In the genomic region with DNA sequence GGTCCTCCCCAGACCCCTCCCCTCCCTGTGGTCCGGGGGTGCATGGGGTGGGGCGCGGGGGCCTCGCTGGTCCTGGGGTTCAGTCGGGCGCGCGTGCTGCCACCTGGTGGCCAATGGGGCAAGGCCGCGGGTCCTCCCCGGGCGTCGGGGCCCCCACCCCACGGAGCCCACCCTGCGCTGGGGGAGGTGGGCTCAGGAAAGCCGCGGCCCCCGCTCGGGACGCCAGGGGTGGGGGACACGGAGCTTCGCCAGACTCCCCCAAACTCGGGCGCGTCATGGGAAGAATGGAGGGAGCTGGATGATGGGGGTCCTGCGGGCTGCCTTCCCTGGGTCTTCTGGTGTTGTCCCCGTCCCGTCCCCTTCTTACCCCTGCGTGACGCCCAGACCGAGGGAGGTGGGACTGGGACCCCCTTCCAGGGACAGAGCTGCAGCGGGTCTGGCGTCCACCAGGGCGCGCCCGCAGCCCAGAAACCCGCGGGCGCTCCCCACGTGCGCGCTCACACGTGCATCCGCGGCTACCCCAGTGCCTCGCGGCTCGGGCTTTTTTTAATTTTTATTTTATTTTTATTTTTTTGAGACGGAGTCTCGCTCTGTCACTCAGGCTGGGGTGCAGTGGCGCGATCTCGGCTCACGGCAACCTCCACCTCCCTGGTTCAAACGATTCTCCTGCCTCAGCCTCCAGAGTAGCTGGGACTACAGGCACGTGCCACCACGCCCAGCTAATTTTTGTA, we compare ENCODE assay signal across 1 cellular context.
TF ChIP-seq lines count a peak whose summit lies in the region.

No MANE protein-coding gene starts in this region.

TF ChIP-seq in HepG2, 621 proteins besides CTCF, POLR2A, EP300 and RAD21 (continued from another document and continues in another):
- TF ChIP-seq, protein P1, sequence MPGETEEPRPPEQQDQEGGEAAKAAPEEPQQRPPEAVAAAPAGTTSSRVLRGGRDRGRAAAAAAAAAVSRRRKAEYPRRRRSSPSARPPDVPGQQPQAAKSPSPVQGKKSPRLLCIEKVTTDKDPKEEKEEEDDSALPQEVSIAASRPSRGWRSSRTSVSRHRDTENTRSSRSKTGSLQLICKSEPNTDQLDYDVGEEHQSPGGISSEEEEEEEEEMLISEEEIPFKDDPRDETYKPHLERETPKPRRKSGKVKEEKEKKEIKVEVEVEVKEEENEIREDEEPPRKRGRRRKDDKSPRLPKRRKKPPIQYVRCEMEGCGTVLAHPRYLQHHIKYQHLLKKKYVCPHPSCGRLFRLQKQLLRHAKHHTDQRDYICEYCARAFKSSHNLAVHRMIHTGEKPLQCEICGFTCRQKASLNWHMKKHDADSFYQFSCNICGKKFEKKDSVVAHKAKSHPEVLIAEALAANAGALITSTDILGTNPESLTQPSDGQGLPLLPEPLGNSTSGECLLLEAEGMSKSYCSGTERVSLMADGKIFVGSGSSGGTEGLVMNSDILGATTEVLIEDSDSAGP (CRISPR knock-in tag; IDR thresholded peaks at IDR 0.05; ENCODE audit: borderline replicate concordance), result peak; percentile 26; the same call in 1 of the 2 replicates
- TF ChIP-seq GZF1 (CRISPR knock-in tag; IDR thresholded peaks at IDR 0.05), result no peak
- TF ChIP-seq SMC3 (IDR thresholded peaks at IDR 0.05; ENCODE audit: low read length), result no peak; the same call in 1 of the 2 replicates
- no peak for TF ChIP-seq ZNF841 (CRISPR knock-in tag; IDR thresholded peaks at IDR 0.05; ENCODE audit: borderline replicate concordance)
- no peak for TF ChIP-seq PLRG1 (conservative IDR thresholded peaks at IDR 0.05)
- TF ChIP-seq CHD2 (IDR thresholded peaks at IDR 0.05; ENCODE audit: low read depth, low read length), result no peak
- TF ChIP-seq ZNF678 (CRISPR knock-in tag; IDR thresholded peaks at IDR 0.05), result no peak
- peak; percentile 48; the same call in 1 of the 2 replicates for TF ChIP-seq ZNF501 (CRISPR knock-in tag; IDR thresholded peaks at IDR 0.05)
- TF ChIP-seq ZNF235 (CRISPR knock-in tag; IDR thresholded peaks at IDR 0.05; ENCODE audit: borderline replicate concordance), result 0 out of 2 replicates have a peak, but pooled peaks have one; percentile 33
- TF ChIP-seq, protein P2, sequence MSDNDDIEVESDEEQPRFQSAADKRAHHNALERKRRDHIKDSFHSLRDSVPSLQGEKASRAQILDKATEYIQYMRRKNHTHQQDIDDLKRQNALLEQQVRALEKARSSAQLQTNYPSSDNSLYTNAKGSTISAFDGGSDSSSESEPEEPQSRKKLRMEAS (IDR thresholded peaks at IDR 0.05), result peak; percentile 84
- no peak for TF ChIP-seq FOXP1 (IDR thresholded peaks at IDR 0.05)
- no peak for TF ChIP-seq FOXP1 (CRISPR knock-in tag; IDR thresholded peaks at IDR 0.05)
- TF ChIP-seq, protein P3, sequence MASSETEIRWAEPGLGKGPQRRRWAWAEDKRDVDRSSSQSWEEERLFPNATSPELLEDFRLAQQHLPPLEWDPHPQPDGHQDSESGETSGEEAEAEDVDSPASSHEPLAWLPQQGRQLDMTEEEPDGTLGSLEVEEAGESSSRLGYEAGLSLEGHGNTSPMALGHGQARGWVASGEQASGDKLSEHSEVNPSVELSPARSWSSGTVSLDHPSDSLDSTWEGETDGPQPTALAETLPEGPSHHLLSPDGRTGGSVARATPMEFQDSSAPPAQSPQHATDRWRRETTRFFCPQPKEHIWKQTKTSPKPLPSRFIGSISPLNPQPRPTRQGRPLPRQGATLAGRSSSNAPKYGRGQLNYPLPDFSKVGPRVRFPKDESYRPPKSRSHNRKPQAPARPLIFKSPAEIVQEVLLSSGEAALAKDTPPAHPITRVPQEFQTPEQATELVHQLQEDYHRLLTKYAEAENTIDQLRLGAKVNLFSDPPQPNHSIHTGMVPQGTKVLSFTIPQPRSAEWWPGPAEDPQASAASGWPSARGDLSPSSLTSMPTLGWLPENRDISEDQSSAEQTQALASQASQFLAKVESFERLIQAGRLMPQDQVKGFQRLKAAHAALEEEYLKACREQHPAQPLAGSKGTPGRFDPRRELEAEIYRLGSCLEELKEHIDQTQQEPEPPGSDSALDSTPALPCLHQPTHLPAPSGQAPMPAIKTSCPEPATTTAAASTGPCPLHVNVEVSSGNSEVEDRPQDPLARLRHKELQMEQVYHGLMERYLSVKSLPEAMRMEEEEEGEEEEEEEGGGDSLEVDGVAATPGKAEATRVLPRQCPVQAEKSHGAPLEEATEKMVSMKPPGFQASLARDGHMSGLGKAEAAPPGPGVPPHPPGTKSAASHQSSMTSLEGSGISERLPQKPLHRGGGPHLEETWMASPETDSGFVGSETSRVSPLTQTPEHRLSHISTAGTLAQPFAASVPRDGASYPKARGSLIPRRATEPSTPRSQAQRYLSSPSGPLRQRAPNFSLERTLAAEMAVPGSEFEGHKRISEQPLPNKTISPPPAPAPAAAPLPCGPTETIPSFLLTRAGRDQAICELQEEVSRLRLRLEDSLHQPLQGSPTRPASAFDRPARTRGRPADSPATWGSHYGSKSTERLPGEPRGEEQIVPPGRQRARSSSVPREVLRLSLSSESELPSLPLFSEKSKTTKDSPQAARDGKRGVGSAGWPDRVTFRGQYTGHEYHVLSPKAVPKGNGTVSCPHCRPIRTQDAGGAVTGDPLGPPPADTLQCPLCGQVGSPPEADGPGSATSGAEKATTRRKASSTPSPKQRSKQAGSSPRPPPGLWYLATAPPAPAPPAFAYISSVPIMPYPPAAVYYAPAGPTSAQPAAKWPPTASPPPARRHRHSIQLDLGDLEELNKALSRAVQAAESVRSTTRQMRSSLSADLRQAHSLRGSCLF (CRISPR knock-in tag; IDR thresholded peaks at IDR 0.05; ENCODE audit: borderline replicate concordance), result no peak
- peak; percentile 19 for TF ChIP-seq ZNF883 (CRISPR knock-in tag; IDR thresholded peaks at IDR 0.05; ENCODE audit: not compliant biosample characterization)
- no peak for TF ChIP-seq NR3C1 (CRISPR knock-in tag; IDR thresholded peaks at IDR 0.05)
- TF ChIP-seq, protein P4, sequence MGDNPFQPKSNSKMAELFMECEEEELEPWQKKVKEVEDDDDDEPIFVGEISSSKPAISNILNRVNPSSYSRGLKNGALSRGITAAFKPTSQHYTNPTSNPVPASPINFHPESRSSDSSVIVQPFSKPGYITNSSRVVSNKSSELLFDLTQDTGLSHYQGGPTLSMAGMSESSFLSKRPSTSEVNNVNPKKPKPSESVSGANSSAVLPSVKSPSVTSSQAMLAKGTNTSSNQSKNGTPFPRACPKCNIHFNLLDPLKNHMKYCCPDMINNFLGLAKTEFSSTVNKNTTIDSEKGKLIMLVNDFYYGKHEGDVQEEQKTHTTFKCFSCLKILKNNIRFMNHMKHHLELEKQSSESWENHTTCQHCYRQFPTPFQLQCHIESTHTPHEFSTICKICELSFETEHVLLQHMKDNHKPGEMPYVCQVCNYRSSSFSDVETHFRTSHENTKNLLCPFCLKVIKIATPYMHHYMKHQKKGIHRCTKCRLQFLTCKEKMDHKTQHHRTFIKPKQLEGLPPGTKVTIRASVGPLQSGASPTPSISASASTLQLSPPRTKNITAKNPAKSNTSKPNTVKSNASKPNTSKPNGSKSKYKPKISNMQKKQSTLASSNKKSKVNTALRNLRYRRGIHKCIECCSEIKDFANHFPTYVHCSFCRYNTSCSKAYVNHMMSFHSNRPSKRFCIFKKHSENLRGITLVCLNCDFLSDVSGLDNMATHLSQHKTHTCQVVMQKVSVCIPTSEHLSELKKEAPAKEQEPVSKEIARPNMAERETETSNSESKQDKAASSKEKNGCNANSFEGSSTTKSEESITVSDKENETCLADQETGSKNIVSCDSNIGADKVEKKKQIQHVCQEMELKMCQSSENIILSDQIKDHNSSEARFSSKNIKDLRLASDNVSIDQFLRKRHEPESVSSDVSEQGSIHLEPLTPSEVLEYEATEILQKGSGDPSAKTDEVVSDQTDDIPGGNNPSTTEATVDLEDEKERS (CRISPR knock-in tag; IDR thresholded peaks at IDR 0.05), result 0 out of 2 replicates have a peak, but pooled peaks have one; percentile 30
- TF ChIP-seq, protein P5, sequence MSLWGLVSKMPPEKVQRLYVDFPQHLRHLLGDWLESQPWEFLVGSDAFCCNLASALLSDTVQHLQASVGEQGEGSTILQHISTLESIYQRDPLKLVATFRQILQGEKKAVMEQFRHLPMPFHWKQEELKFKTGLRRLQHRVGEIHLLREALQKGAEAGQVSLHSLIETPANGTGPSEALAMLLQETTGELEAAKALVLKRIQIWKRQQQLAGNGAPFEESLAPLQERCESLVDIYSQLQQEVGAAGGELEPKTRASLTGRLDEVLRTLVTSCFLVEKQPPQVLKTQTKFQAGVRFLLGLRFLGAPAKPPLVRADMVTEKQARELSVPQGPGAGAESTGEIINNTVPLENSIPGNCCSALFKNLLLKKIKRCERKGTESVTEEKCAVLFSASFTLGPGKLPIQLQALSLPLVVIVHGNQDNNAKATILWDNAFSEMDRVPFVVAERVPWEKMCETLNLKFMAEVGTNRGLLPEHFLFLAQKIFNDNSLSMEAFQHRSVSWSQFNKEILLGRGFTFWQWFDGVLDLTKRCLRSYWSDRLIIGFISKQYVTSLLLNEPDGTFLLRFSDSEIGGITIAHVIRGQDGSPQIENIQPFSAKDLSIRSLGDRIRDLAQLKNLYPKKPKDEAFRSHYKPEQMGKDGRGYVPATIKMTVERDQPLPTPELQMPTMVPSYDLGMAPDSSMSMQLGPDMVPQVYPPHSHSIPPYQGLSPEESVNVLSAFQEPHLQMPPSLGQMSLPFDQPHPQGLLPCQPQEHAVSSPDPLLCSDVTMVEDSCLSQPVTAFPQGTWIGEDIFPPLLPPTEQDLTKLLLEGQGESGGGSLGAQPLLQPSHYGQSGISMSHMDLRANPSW (CRISPR knock-in tag; IDR thresholded peaks at IDR 0.05; ENCODE audit: borderline replicate concordance), result no peak
- TF ChIP-seq ARNT2 (CRISPR knock-in tag; IDR thresholded peaks at IDR 0.05; ENCODE audit: low read depth), result 0 out of 2 replicates have a peak, but pooled peaks have one; percentile 24
- TF ChIP-seq ZFX (CRISPR knock-in tag; IDR thresholded peaks at IDR 0.05; ENCODE audit: low read depth), result 0 out of 2 replicates have a peak, but pooled peaks have one; percentile 11
- no peak for TF ChIP-seq TBX2 (CRISPR knock-in tag; IDR thresholded peaks at IDR 0.05; ENCODE audit: borderline replicate concordance)
- peak; percentile 79 for TF ChIP-seq ZNF547 (CRISPR knock-in tag; IDR thresholded peaks at IDR 0.05)
- TF ChIP-seq ZSCAN9 (CRISPR knock-in tag; IDR thresholded peaks at IDR 0.05; ENCODE audit: borderline replicate concordance), result peak; percentile 35; the same call in 1 of the 2 replicates
- no peak for TF ChIP-seq SOX6 (IDR thresholded peaks at IDR 0.05)
- 0 out of 2 replicates have a peak, but pooled peaks have one; percentile 26 for TF ChIP-seq SOX6 (CRISPR knock-in tag; IDR thresholded peaks at IDR 0.05)
- TF ChIP-seq, protein P6, sequence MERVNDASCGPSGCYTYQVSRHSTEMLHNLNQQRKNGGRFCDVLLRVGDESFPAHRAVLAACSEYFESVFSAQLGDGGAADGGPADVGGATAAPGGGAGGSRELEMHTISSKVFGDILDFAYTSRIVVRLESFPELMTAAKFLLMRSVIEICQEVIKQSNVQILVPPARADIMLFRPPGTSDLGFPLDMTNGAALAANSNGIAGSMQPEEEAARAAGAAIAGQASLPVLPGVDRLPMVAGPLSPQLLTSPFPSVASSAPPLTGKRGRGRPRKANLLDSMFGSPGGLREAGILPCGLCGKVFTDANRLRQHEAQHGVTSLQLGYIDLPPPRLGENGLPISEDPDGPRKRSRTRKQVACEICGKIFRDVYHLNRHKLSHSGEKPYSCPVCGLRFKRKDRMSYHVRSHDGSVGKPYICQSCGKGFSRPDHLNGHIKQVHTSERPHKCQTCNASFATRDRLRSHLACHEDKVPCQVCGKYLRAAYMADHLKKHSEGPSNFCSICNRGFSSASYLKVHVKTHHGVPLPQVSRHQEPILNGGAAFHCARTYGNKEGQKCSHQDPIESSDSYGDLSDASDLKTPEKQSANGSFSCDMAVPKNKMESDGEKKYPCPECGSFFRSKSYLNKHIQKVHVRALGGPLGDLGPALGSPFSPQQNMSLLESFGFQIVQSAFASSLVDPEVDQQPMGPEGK (CRISPR knock-in tag; IDR thresholded peaks at IDR 0.05), result peak; percentile 89
- TF ChIP-seq, protein P7, sequence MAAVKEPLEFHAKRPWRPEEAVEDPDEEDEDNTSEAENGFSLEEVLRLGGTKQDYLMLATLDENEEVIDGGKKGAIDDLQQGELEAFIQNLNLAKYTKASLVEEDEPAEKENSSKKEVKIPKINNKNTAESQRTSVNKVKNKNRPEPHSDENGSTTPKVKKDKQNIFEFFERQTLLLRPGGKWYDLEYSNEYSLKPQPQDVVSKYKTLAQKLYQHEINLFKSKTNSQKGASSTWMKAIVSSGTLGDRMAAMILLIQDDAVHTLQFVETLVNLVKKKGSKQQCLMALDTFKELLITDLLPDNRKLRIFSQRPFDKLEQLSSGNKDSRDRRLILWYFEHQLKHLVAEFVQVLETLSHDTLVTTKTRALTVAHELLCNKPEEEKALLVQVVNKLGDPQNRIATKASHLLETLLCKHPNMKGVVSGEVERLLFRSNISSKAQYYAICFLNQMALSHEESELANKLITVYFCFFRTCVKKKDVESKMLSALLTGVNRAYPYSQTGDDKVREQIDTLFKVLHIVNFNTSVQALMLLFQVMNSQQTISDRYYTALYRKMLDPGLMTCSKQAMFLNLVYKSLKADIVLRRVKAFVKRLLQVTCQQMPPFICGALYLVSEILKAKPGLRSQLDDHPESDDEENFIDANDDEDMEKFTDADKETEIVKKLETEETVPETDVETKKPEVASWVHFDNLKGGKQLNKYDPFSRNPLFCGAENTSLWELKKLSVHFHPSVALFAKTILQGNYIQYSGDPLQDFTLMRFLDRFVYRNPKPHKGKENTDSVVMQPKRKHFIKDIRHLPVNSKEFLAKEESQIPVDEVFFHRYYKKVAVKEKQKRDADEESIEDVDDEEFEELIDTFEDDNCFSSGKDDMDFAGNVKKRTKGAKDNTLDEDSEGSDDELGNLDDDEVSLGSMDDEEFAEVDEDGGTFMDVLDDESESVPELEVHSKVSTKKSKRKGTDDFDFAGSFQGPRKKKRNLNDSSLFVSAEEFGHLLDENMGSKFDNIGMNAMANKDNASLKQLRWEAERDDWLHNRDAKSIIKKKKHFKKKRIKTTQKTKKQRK (IDR thresholded peaks at IDR 0.05; ENCODE audit: low read length), result no peak
- no peak; the same call in 1 of the 2 replicates for TF ChIP-seq ZNF234 (CRISPR knock-in tag; conservative IDR thresholded peaks at IDR 0.05)
- TF ChIP-seq, protein P8, sequence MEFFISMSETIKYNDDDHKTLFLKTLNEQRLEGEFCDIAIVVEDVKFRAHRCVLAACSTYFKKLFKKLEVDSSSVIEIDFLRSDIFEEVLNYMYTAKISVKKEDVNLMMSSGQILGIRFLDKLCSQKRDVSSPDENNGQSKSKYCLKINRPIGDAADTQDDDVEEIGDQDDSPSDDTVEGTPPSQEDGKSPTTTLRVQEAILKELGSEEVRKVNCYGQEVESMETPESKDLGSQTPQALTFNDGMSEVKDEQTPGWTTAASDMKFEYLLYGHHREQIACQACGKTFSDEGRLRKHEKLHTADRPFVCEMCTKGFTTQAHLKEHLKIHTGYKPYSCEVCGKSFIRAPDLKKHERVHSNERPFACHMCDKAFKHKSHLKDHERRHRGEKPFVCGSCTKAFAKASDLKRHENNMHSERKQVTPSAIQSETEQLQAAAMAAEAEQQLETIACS (CRISPR knock-in tag; IDR thresholded peaks at IDR 0.05), result peak; percentile 72
- TF ChIP-seq GATAD2A (CRISPR knock-in tag; IDR thresholded peaks at IDR 0.05), result 0 out of 2 replicates have a peak, but pooled peaks have one; percentile 23
- no peak for TF ChIP-seq ZNF7 (CRISPR knock-in tag; IDR thresholded peaks at IDR 0.05)
- no peak for TF ChIP-seq POLR2G (IDR thresholded peaks at IDR 0.05; ENCODE audit: low read depth, low read length)
- TF ChIP-seq, protein P9, sequence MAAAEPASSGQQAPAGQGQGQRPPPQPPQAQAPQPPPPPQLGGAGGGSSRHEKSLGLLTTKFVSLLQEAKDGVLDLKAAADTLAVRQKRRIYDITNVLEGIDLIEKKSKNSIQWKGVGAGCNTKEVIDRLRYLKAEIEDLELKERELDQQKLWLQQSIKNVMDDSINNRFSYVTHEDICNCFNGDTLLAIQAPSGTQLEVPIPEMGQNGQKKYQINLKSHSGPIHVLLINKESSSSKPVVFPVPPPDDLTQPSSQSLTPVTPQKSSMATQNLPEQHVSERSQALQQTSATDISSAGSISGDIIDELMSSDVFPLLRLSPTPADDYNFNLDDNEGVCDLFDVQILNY (CRISPR knock-in tag; conservative IDR thresholded peaks at IDR 0.05), result no peak
- peak; percentile 85 for TF ChIP-seq BHLHE40 (IDR thresholded peaks at IDR 0.05; ENCODE audit: low read length)
- TF ChIP-seq ZNF136 (CRISPR knock-in tag; IDR thresholded peaks at IDR 0.05; ENCODE audit: low read depth), result no peak
